ENCODE assay signal across 12 cellular contexts in the genomic region with DNA sequence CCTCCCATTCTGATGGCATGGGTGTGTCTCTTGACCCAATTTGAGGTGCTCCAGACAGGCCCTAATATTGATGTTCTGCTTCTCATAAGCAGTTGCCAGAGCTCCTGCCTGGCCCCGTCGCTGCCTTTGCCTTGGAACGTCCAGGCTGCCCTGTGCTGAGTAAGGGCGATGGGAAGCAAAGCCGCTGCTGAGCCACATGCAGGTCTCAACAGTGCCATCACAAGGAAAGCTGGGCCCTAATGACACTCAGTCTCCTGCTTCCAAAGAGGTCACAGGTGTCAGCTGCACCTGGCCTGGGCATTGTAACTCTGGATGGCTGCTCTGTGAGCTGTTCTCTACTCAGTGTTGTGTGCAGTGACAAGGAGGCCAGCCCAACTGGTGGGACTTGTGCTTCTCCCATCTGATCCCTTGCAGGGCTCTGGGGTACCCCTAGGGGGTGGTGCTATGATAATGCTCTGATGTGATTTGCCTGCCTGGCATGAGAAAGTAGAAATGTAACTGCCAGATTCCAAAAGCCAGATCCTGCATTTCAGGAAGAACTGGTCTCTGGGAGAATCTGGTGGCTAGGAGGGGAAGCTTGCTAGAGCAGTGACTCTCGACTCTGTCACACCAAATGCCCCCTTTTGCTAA. TPM values are rescaled to one million over a fixed set of nuclear protein-coding genes. Genes with fewer than 3 reads are reported as not detected.
DNase-seq lines count a peak whose midpoint lies in the region; ATAC-seq and TF ChIP-seq lines count a peak whose summit lies in the region.
"Had no signal": no experiment of that assay in that cellular context is flagged by ENCODE, and none has a peak within 500 bp of the region (broad histone marks: within the 10 kb centered on the region; RNA-seq: fewer than 3 reads in every experiment).

No MANE protein-coding gene starts in this region.

- no peak overlapping the region for H3K27ac ChIP-seq in hepatocyte
- H3K27ac ChIP-seq: Peyer's patch had no signal

- 94% methylated on average over 6 of the region's 6 CpGs for WGBS in hepatocyte (ENCODE audit: low lambda C conversion rate, missing lambda C conversion rate)

- H2AFZ ChIP-seq in hepatocyte = no peak overlapping the region

- no peaks in the 10 kb centered on the region for H3K9me2 ChIP-seq in hepatocyte (replicated peaks; ENCODE audit: insufficient read depth)

- H3K4me2 ChIP-seq in hepatocyte = no peak overlapping the region

- intact Hi-C loops in activated T-helper 1 cell treated with anti-CD3 and anti-CD28 coated beads, Interleukin-12 subunit alpha, Interleukin-12 subunit beta, Interleukin-2, Interleukin-4 antibody, amounts not matched to agents 30 ng/mL and 10 ng/mL and 1 ng/mL, durations not matched to agents 14 hours and 24 hours and 36 hours (cut with micrococcal nuclease) = no loop called here

- TF ChIP-seq CTCF in hepatocyte (IDR thresholded peaks at IDR 0.05; ENCODE audit: poor library complexity) (no peak), type B pancreatic cell (conservative IDR thresholded peaks at IDR 0.05) (peak; percentile 48)

- H3K36me3 Mint-ChIP-seq in activated naive CD8-positive, alpha-beta T cell = peaks cover 11% of the 10 kb centered on the region
- peaks cover 20% of the 10 kb centered on the region for H3K36me3 Mint-ChIP-seq in activated naive CD8-positive, alpha-beta T cell treated with anti-CD3 and anti-CD28 coated beads, Interleukin-2, amount 50 U/mL, for 24 hours (ENCODE audit: low read depth)
- H3K36me3 Mint-ChIP-seq in type B pancreatic cell = peaks cover 11% of the 10 kb centered on the region
- peaks cover 33% of the 10 kb centered on the region for H3K36me3 Mint-ChIP-seq in activated T-helper 1 cell treated with anti-CD3 and anti-CD28 coated beads, Interleukin-12 subunit alpha, Interleukin-12 subunit beta, Interleukin-2, Interleukin-4 antibody, amounts not matched to agents 30 ng/mL and 10 ng/mL and 1 ng/mL, durations not matched to agents 14 hours and 24 hours and 36 hours (ENCODE audit: low read depth)
- H3K36me3 Mint-ChIP-seq in activated CD4-positive, alpha-beta T cell treated with anti-CD3 and anti-CD28 coated beads, Interleukin-2, amount 10 ng/mL, durations not matched to agents 7 days and 5 days (ENCODE audit: low read depth) = peaks cover 87% of the 10 kb centered on the region

- H3K79me2 ChIP-seq in hepatocyte = peaks cover 76% of the 10 kb centered on the region

- no peak for ATAC-seq in activated naive CD8-positive, alpha-beta T cell treated with anti-CD3 and anti-CD28 coated beads, Interleukin-2, amount 50 U/mL, for 24 hours
- no peak for ATAC-seq in GM21717 (IDR thresholded peaks at IDR 0.05; ENCODE audit: unreplicated experiment)

- H3K4me1 Mint-ChIP-seq in activated naive CD8-positive, alpha-beta T cell (ENCODE audit: low read depth) = peaks cover 92% of the 10 kb centered on the region
- H3K4me1 Mint-ChIP-seq in activated naive CD8-positive, alpha-beta T cell treated with anti-CD3 and anti-CD28 coated beads, Interleukin-2, amount 50 U/mL, for 24 hours = peaks cover 90% of the 10 kb centered on the region
- H3K4me1 Mint-ChIP-seq in type B pancreatic cell (ENCODE audit: unreplicated experiment) = peaks cover 29% of the 10 kb centered on the region
- H3K4me1 Mint-ChIP-seq in activated T-helper 1 cell treated with anti-CD3 and anti-CD28 coated beads, Interleukin-12 subunit alpha, Interleukin-12 subunit beta, Interleukin-2, Interleukin-4 antibody, amounts not matched to agents 30 ng/mL and 10 ng/mL and 1 ng/mL, durations not matched to agents 14 hours and 24 hours and 36 hours (ENCODE audit: low read depth) = peaks cover 86% of the 10 kb centered on the region
- H3K4me1 Mint-ChIP-seq in activated CD4-positive, alpha-beta T cell treated with anti-CD3 and anti-CD28 coated beads, Interleukin-2, amount 10 ng/mL, durations not matched to agents 7 days and 5 days = peaks cover 93% of the 10 kb centered on the region

- H3K4me3 Mint-ChIP-seq in activated naive CD8-positive, alpha-beta T cell = no peak overlapping the region
- no peak overlapping the region for H3K4me3 Mint-ChIP-seq in activated naive CD8-positive, alpha-beta T cell treated with anti-CD3 and anti-CD28 coated beads, Interleukin-2, amount 50 U/mL, for 24 hours
- H3K4me3 Mint-ChIP-seq in type B pancreatic cell = peak overlapping the region; percentile 24
- no peak overlapping the region for H3K4me3 Mint-ChIP-seq in activated T-helper 1 cell treated with anti-CD3 and anti-CD28 coated beads, Interleukin-12 subunit alpha, Interleukin-12 subunit beta, Interleukin-2, Interleukin-4 antibody, amounts not matched to agents 30 ng/mL and 10 ng/mL and 1 ng/mL, durations not matched to agents 14 hours and 24 hours and 36 hours
- H3K4me3 Mint-ChIP-seq in activated CD4-positive, alpha-beta T cell treated with anti-CD3 and anti-CD28 coated beads, Interleukin-2, amount 10 ng/mL, durations not matched to agents 7 days and 5 days = no peak overlapping the region
- H3K4me3 Mint-ChIP-seq: nephron had no signal

- H3K27ac Mint-ChIP-seq in activated naive CD8-positive, alpha-beta T cell = peak overlapping the region; percentile 34
- H3K27ac Mint-ChIP-seq in activated naive CD8-positive, alpha-beta T cell treated with anti-CD3 and anti-CD28 coated beads, Interleukin-2, amount 50 U/mL, for 24 hours = no peak overlapping the region
- H3K27ac Mint-ChIP-seq in type B pancreatic cell = peak overlapping the region; percentile 69
- H3K27ac Mint-ChIP-seq in activated T-helper 1 cell treated with anti-CD3 and anti-CD28 coated beads, Interleukin-12 subunit alpha, Interleukin-12 subunit beta, Interleukin-2, Interleukin-4 antibody, amounts not matched to agents 30 ng/mL and 10 ng/mL and 1 ng/mL, durations not matched to agents 14 hours and 24 hours and 36 hours = no peak overlapping the region
- no peak overlapping the region for H3K27ac Mint-ChIP-seq in activated CD4-positive, alpha-beta T cell treated with anti-CD3 and anti-CD28 coated beads, Interleukin-2, amount 10 ng/mL, durations not matched to agents 7 days and 5 days
- H3K27ac Mint-ChIP-seq: nephron had no signal

- H3K27me3 ChIP-seq in hepatocyte = no peaks in the 10 kb centered on the region
- H3K27me3 ChIP-seq: Peyer's patch had no signal

- POLR2A ChIA-PET in activated CD4-positive, alpha-beta T cell treated with anti-CD3 and anti-CD28 coated beads, Interleukin-2, amount 10 ng/mL, durations not matched to agents 7 days and 5 days (lab: Charles Lee) = no interaction called here

- CTCF ChIA-PET in activated CD4-positive, alpha-beta T cell treated with anti-CD3 and anti-CD28 coated beads, Interleukin-2, amount 10 ng/mL, durations not matched to agents 7 days and 5 days (lab: Charles Lee) = no interaction called here

- no peak overlapping the region for H3K4me3 ChIP-seq in hepatocyte
- H3K4me3 ChIP-seq: Peyer's patch had no signal

- H3K9me3 Mint-ChIP-seq in activated naive CD8-positive, alpha-beta T cell (ENCODE audit: low read depth) = no peaks in the 10 kb centered on the region
- H3K9me3 Mint-ChIP-seq in activated naive CD8-positive, alpha-beta T cell treated with anti-CD3 and anti-CD28 coated beads, Interleukin-2, amount 50 U/mL, for 24 hours = no peaks in the 10 kb centered on the region
- H3K9me3 Mint-ChIP-seq in type B pancreatic cell = no peaks in the 10 kb centered on the region
- H3K9me3 Mint-ChIP-seq in activated T-helper 1 cell treated with anti-CD3 and anti-CD28 coated beads, Interleukin-12 subunit alpha, Interleukin-12 subunit beta, Interleukin-2, Interleukin-4 antibody, amounts not matched to agents 30 ng/mL and 10 ng/mL and 1 ng/mL, durations not matched to agents 14 hours and 24 hours and 36 hours = no peaks in the 10 kb centered on the region
- no peaks in the 10 kb centered on the region for H3K9me3 Mint-ChIP-seq in activated CD4-positive, alpha-beta T cell treated with anti-CD3 and anti-CD28 coated beads, Interleukin-2, amount 10 ng/mL, durations not matched to agents 7 days and 5 days
- H3K9me3 Mint-ChIP-seq: nephron had no signal

- no peak for DNase-seq in activated naive CD8-positive, alpha-beta T cell treated with anti-CD3 and anti-CD28 coated beads, Interleukin-2, amount 50 U/mL, for 24 hours
- DNase-seq in RKO (ENCODE audit: low spot score) (peak; percentile 15), hepatocyte (ENCODE audit: low spot score) (peak; percentile 19), type B pancreatic cell (ENCODE audit: extremely low spot score, unreplicated experiment) (no peak)
- DNase-seq in activated T-helper 1 cell treated with anti-CD3 and anti-CD28 coated beads, Interleukin-12 subunit alpha, Interleukin-12 subunit beta, Interleukin-2, Interleukin-4 antibody, amounts not matched to agents 30 ng/mL and 10 ng/mL and 1 ng/mL, durations not matched to agents 14 hours and 24 hours and 36 hours (ENCODE audit: low spot score) = no peak
- DNase-seq in activated CD4-positive, alpha-beta T cell treated with anti-CD3 and anti-CD28 coated beads, Interleukin-2, amount 10 ng/mL, durations not matched to agents 7 days and 5 days = no peak
- DNase-seq: C1 segment of cervical spinal cord; Peyer's patch; stimulated activated CD4-positive, alpha-beta T cell treated with anti-CD3 and anti-CD28 coated beads, Interleukin-2, amount 100 ng/mL, for 24 hours had no signal

- H3K27me3 Mint-ChIP-seq in activated naive CD8-positive, alpha-beta T cell = no peaks in the 10 kb centered on the region
- no peaks in the 10 kb centered on the region for H3K27me3 Mint-ChIP-seq in activated naive CD8-positive, alpha-beta T cell treated with anti-CD3 and anti-CD28 coated beads, Interleukin-2, amount 50 U/mL, for 24 hours
- no peaks in the 10 kb centered on the region for H3K27me3 Mint-ChIP-seq in type B pancreatic cell
- H3K27me3 Mint-ChIP-seq in activated T-helper 1 cell treated with anti-CD3 and anti-CD28 coated beads, Interleukin-12 subunit alpha, Interleukin-12 subunit beta, Interleukin-2, Interleukin-4 antibody, amounts not matched to agents 30 ng/mL and 10 ng/mL and 1 ng/mL, durations not matched to agents 14 hours and 24 hours and 36 hours (ENCODE audit: insufficient read depth) = no peaks in the 10 kb centered on the region
- H3K27me3 Mint-ChIP-seq in activated CD4-positive, alpha-beta T cell treated with anti-CD3 and anti-CD28 coated beads, Interleukin-2, amount 10 ng/mL, durations not matched to agents 7 days and 5 days = no peaks in the 10 kb centered on the region

- H4K20me1 ChIP-seq in hepatocyte (ENCODE audit: insufficient read depth, poor library complexity, severe bottlenecking) = no peaks in the 10 kb centered on the region

- H3K9me3 ChIP-seq in hepatocyte (ENCODE audit: low read depth) = no peaks in the 10 kb centered on the region
- H3K9me3 ChIP-seq: Peyer's patch had no signal

- no peaks in the 10 kb centered on the region for H3K36me3 ChIP-seq in hepatocyte (replicated peaks; ENCODE audit: insufficient read depth, low read depth)
- H3K36me3 ChIP-seq: Peyer's patch had no signal

- peaks cover 9% of the 10 kb centered on the region for H3K4me1 ChIP-seq in hepatocyte (ENCODE audit: insufficient read depth)

RNA-seq across cellular contexts. Expression of a gene that starts 8.7 kb away (rescaled TPM):
- total RNA-seq in hepatocyte (36.7 and 41.6 TPM in 2 replicates), type B pancreatic cell (ENCODE audit: low replicate concordance) (15.0 and 21.6 TPM in 2 replicates)
- 17.2 and 23.9 TPM in 2 replicates for polyA plus RNA-seq in hepatocyte
- 28.8 and 31.8 TPM in 2 replicates for total RNA-seq in activated T-helper 1 cell treated with anti-CD3 and anti-CD28 coated beads, Interleukin-12 subunit alpha, Interleukin-12 subunit beta, Interleukin-2, Interleukin-4 antibody, amounts not matched to agents 30 ng/mL and 10 ng/mL and 1 ng/mL, durations not matched to agents 14 hours and 24 hours and 36 hours
- total RNA-seq in activated CD4-positive, alpha-beta T cell treated with anti-CD3 and anti-CD28 coated beads, Interleukin-2, amount 10 ng/mL, durations not matched to agents 7 days and 5 days = 10 to 100 TPM; 93.0 to 93.5 TPM

Comparison
In these comparisons a context has a peak if more than half of its experiments do, and no peak if none do; other contexts are left out.
1. H3K27ac Mint-ChIP-seq: peak in activated naive CD8-positive, alpha-beta T cell (single experiment) and type B pancreatic cell (single experiment); none in activated naive CD8-positive, alpha-beta T cell treated with anti-CD3 and anti-CD28 coated beads, Interleukin-2, amount 50 U/mL, for 24 hours (single experiment), activated T-helper 1 cell treated with anti-CD3 and anti-CD28 coated beads, Interleukin-12 subunit alpha, Interleukin-12 subunit beta, Interleukin-2, Interleukin-4 antibody, amounts not matched to agents 30 ng/mL and 10 ng/mL and 1 ng/mL, durations not matched to agents 14 hours and 24 hours and 36 hours (single experiment) and activated CD4-positive, alpha-beta T cell treated with anti-CD3 and anti-CD28 coated beads, Interleukin-2, amount 10 ng/mL, durations not matched to agents 7 days and 5 days (single experiment).
2. DNase-seq: peak in RKO (single experiment) and hepatocyte (single experiment); none in activated naive CD8-positive, alpha-beta T cell treated with anti-CD3 and anti-CD28 coated beads, Interleukin-2, amount 50 U/mL, for 24 hours (single experiment), type B pancreatic cell (single experiment), activated T-helper 1 cell treated with anti-CD3 and anti-CD28 coated beads, Interleukin-12 subunit alpha, Interleukin-12 subunit beta, Interleukin-2, Interleukin-4 antibody, amounts not matched to agents 30 ng/mL and 10 ng/mL and 1 ng/mL, durations not matched to agents 14 hours and 24 hours and 36 hours (single experiment) and activated CD4-positive, alpha-beta T cell treated with anti-CD3 and anti-CD28 coated beads, Interleukin-2, amount 10 ng/mL, durations not matched to agents 7 days and 5 days (single experiment).